17 cellular contexts compared by ENCODE assay signal in genomic region chr1:90358448-90358847, GRCh38.
"Had no signal": no experiment of that assay in that cellular context is flagged by ENCODE, and none has a peak within 500 bp of the region (broad histone marks: within the 10 kb centered on the region; RNA-seq: fewer than 3 reads in every experiment).

No MANE protein-coding gene starts in this region.

- H3K9me3 ChIP-seq: tibial artery, vagina had no signal

- H3K4me3 Mint-ChIP-seq: dendritic cell treated with granulocyte-macrophage colony-stimulating factor and Interleukin-4, amounts not matched to agents 40 ng/mL and 50 ng/mL, for 4 days; natural killer cell treated with Interleukin-12 subunit alpha and Interleukin-12 subunit beta and Interleukin-15 and Interleukin-18, amount 100 ng/mL, for 72 hours; stimulated activated naive B cell treated with anti-CD40 and anti-IgM and Interleukin-4, amounts not matched to agents 10 μg/mL and 1 μg/mL and 100 μg/mL, for 72 hours had no signal

- H3K9me3 Mint-ChIP-seq: activated T-helper 2 cell treated with anti-CD3 and anti-CD28 coated beads, Interferon-gamma antibody, Interleukin-2, Interleukin-4, amounts not matched to agents 10 μg/mL and 5 μg/mL and 100 μg/mL, durations not matched to agents 14 hours and 24 hours and 36 hours; dendritic cell treated with granulocyte-macrophage colony-stimulating factor and Interleukin-4, amounts not matched to agents 40 ng/mL and 50 ng/mL, for 4 days; natural killer cell treated with Interleukin-12 subunit alpha and Interleukin-12 subunit beta and Interleukin-15 and Interleukin-18, amount 100 ng/mL, for 72 hours; stimulated activated naive B cell treated with anti-CD40 and anti-IgM and Interleukin-4, amounts not matched to agents 10 μg/mL and 1 μg/mL and 100 μg/mL, for 72 hours had no signal

- H3K4me1 ChIP-seq: foreskin keratinocyte, vagina had no signal

- H3K36me3 Mint-ChIP-seq: natural killer cell treated with Interleukin-12 subunit alpha and Interleukin-12 subunit beta and Interleukin-15 and Interleukin-18, amount 100 ng/mL, for 72 hours; stimulated activated naive B cell treated with anti-CD40 and anti-IgM and Interleukin-4, amounts not matched to agents 10 μg/mL and 1 μg/mL and 100 μg/mL, for 72 hours had no signal

- FAIRE-seq: astrocyte, bronchial epithelial cell had no signal

- ATAC-seq: stimulated activated naive B cell treated with anti-CD40 and anti-IgM and Interleukin-4, amounts not matched to agents 10 μg/mL and 1 μg/mL and 100 μg/mL, for 72 hours had no signal

- H3K27ac Mint-ChIP-seq: activated T-helper 2 cell treated with anti-CD3 and anti-CD28 coated beads, Interferon-gamma antibody, Interleukin-2, Interleukin-4, amounts not matched to agents 10 μg/mL and 5 μg/mL and 100 μg/mL, durations not matched to agents 14 hours and 24 hours and 36 hours; dendritic cell treated with granulocyte-macrophage colony-stimulating factor and Interleukin-4, amounts not matched to agents 40 ng/mL and 50 ng/mL, for 4 days; natural killer cell treated with Interleukin-12 subunit alpha and Interleukin-12 subunit beta and Interleukin-15 and Interleukin-18, amount 100 ng/mL, for 72 hours; stimulated activated naive B cell treated with anti-CD40 and anti-IgM and Interleukin-4, amounts not matched to agents 10 μg/mL and 1 μg/mL and 100 μg/mL, for 72 hours had no signal

- H3K27me3 Mint-ChIP-seq: dendritic cell treated with granulocyte-macrophage colony-stimulating factor and Interleukin-4, amounts not matched to agents 40 ng/mL and 50 ng/mL, for 4 days had no signal

- H3K27ac ChIP-seq: foreskin keratinocyte, tibial artery, vagina had no signal

- H3K36me3 ChIP-seq: tibial artery, vagina had no signal

- DNase-seq: activated naive CD4-positive, alpha-beta T cell treated with anti-CD3 and anti-CD28 coated beads, Interleukin-2, amount 50 U/mL, for 16 hours; effector memory CD4-positive, alpha-beta T cell; glutamatergic neuron; mesendoderm; nucleus accumbens; posterior cingulate gyrus; stimulated activated CD4-positive, alpha-beta T cell treated with anti-CD3 and anti-CD28 coated beads, Interleukin-15, amount 100 ng/mL, for 24 hours; stimulated activated CD4-positive, alpha-beta T cell treated with anti-CD3 and anti-CD28 coated beads, Interleukin-4, amount 100 ng/mL, for 1 hour; stimulated activated naive B cell treated with anti-CD40 and anti-IgM and Interleukin-4, amounts not matched to agents 10 μg/mL and 1 μg/mL and 100 μg/mL, for 72 hours; tibial artery had no signal

- H3K4me3 ChIP-seq: tibial artery, vagina had no signal

- H3K4me1 Mint-ChIP-seq: stimulated activated naive B cell treated with anti-CD40 and anti-IgM and Interleukin-4, amounts not matched to agents 10 μg/mL and 1 μg/mL and 100 μg/mL, for 72 hours had no signal

- H3K27me3 ChIP-seq: foreskin keratinocyte, tibial artery, vagina had no signal
